In the genomic region with DNA sequence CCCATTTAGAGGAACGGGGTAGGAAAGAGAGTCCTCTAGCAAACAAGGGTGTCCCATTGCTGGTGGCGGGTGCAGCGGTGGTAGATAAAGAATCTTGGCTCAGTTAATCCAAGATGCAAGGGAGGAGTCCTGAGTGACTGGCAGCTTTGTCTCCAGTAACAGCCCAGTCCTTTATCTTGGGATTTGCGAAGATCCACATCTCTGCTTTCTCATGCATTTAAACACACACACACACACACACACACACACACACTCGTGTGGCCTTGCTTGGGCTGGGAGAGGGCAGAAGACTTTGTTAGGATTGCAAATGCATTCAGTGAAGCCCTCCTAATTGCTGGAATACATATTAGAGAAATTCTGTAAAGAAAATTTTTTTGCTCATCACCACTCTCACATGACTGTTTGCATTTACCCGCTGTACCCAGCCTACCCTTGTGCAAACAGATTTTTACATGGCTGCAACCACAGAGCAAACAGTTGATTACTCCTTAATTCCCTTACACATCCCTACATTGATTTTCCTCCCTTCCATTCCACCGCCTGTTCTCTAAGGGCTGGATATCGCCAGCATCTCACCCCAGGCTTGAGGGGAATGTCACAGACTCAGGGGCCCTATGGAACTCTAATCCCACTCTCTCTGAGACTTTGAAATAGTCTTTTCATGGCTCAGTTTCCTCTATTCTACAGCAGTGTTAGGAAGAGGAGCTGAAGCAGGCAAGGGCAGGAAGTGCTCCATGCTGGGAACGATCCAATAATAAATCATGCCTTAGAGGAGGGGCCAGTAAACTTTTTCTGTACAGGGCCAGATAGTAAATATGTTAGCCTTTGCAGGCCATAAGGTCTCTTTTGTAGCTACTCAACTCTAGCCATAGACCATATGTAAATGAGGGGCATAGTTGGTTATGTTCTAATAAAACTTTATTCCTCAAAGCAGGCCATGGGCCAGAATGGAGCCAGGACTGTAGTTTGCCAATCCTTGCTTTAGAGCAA, we compare ENCODE assay signal across 1 cellular context.
TF ChIP-seq lines count a peak whose summit lies in the region.

No MANE protein-coding gene starts in this region.

TF ChIP-seq in HEK293, 187 proteins besides CTCF, POLR2A, EP300 and RAD21 (continued from another document and continues in another):
- TF ChIP-seq ZNF214 (tag by site-specific recombination; IDR thresholded peaks at IDR 0.05; ENCODE audit: borderline replicate concordance) (no peak), ZNF561 (tag by site-specific recombination; IDR thresholded peaks at IDR 0.05; ENCODE audit: borderline replicate concordance) (no peak), EGR2 (tag by site-specific recombination; IDR thresholded peaks at IDR 0.05; ENCODE audit: low read depth) (no peak), ZNF211 (tag by site-specific recombination; IDR thresholded peaks at IDR 0.05; ENCODE audit: low read depth) (no peak), ZSCAN23 (tag by site-specific recombination; IDR thresholded peaks at IDR 0.05) (no peak), ZNF138 (tag by site-specific recombination; IDR thresholded peaks at IDR 0.05; ENCODE audit: borderline replicate concordance) (no peak), ZNF571 (tag by site-specific recombination; IDR thresholded peaks at IDR 0.05) (no peak), ZNF19 (tag by site-specific recombination; IDR thresholded peaks at IDR 0.05; ENCODE audit: low read depth) (no peak), ZNF24 (tag by site-specific recombination; IDR thresholded peaks at IDR 0.05) (no peak), SETDB1 (IDR thresholded peaks at IDR 0.05; ENCODE audit: insufficient read length, low read length) (no peak), RBAK (tag by site-specific recombination; IDR thresholded peaks at IDR 0.05) (no peak), HOXD13 (CRISPR knock-in tag; IDR thresholded peaks at IDR 0.05; ENCODE audit: borderline replicate concordance) (no peak), ZNF169 (tag by site-specific recombination; IDR thresholded peaks at IDR 0.05) (no peak), SALL2 (tag by site-specific recombination; IDR thresholded peaks at IDR 0.05; ENCODE audit: borderline replicate concordance) (no peak), ZFP69B (tag by site-specific recombination; IDR thresholded peaks at IDR 0.05) (no peak), ZNF776 (tag by site-specific recombination; IDR thresholded peaks at IDR 0.05; ENCODE audit: borderline replicate concordance) (no peak), MZF1 (tag by site-specific recombination; IDR thresholded peaks at IDR 0.05; ENCODE audit: borderline replicate concordance) (no peak), ZNF341 (tag by site-specific recombination; IDR thresholded peaks at IDR 0.05; ENCODE audit: low read depth) (no peak), ZNF157 (tag by site-specific recombination; IDR thresholded peaks at IDR 0.05) (no peak), ZNF324 (tag by site-specific recombination; IDR thresholded peaks at IDR 0.05) (no peak), ZNF302 (tag by site-specific recombination; IDR thresholded peaks at IDR 0.05; ENCODE audit: low read depth) (no peak), ZNF707 (tag by site-specific recombination; IDR thresholded peaks at IDR 0.05) (no peak), ZNF140 (tag by site-specific recombination; IDR thresholded peaks at IDR 0.05) (no peak), ZNF530 (tag by site-specific recombination; IDR thresholded peaks at IDR 0.05; ENCODE audit: low read depth) (no peak), ZNF677 (tag by site-specific recombination; IDR thresholded peaks at IDR 0.05) (no peak)
- TF ChIP-seq, protein P1, sequence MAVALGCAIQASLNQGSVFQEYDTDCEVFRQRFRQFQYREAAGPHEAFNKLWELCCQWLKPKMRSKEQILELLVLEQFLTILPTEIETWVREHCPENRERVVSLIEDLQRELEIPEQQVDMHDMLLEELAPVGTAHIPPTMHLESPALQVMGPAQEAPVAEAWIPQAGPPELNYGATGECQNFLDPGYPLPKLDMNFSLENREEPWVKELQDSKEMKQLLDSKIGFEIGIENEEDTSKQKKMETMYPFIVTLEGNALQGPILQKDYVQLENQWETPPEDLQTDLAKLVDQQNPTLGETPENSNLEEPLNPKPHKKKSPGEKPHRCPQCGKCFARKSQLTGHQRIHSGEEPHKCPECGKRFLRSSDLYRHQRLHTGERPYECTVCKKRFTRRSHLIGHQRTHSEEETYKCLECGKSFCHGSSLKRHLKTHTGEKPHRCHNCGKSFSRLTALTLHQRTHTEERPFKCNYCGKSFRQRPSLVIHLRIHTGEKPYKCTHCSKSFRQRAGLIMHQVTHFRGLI (tag by site-specific recombination; IDR thresholded peaks at IDR 0.05): no peak
- TF ChIP-seq, protein P2, sequence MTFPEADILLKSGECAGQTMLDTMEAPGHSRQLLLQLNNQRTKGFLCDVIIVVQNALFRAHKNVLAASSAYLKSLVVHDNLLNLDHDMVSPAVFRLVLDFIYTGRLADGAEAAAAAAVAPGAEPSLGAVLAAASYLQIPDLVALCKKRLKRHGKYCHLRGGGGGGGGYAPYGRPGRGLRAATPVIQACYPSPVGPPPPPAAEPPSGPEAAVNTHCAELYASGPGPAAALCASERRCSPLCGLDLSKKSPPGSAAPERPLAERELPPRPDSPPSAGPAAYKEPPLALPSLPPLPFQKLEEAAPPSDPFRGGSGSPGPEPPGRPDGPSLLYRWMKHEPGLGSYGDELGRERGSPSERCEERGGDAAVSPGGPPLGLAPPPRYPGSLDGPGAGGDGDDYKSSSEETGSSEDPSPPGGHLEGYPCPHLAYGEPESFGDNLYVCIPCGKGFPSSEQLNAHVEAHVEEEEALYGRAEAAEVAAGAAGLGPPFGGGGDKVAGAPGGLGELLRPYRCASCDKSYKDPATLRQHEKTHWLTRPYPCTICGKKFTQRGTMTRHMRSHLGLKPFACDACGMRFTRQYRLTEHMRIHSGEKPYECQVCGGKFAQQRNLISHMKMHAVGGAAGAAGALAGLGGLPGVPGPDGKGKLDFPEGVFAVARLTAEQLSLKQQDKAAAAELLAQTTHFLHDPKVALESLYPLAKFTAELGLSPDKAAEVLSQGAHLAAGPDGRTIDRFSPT (tag by site-specific recombination; IDR thresholded peaks at IDR 0.05): no peak
- TF ChIP-seq, protein P3, sequence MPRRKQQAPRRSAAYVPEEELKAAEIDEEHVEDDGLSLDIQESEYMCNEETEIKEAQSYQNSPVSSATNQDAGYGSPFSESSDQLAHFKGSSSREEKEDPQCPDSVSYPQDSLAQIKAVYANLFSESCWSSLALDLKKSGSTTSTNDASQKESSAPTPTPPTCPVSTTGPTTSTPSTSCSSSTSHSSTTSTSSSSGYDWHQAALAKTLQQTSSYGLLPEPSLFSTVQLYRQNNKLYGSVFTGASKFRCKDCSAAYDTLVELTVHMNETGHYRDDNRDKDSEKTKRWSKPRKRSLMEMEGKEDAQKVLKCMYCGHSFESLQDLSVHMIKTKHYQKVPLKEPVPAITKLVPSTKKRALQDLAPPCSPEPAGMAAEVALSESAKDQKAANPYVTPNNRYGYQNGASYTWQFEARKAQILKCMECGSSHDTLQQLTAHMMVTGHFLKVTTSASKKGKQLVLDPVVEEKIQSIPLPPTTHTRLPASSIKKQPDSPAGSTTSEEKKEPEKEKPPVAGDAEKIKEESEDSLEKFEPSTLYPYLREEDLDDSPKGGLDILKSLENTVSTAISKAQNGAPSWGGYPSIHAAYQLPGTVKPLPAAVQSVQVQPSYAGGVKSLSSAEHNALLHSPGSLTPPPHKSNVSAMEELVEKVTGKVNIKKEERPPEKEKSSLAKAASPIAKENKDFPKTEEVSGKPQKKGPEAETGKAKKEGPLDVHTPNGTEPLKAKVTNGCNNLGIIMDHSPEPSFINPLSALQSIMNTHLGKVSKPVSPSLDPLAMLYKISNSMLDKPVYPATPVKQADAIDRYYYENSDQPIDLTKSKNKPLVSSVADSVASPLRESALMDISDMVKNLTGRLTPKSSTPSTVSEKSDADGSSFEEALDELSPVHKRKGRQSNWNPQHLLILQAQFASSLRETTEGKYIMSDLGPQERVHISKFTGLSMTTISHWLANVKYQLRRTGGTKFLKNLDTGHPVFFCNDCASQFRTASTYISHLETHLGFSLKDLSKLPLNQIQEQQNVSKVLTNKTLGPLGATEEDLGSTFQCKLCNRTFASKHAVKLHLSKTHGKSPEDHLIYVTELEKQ (tag by site-specific recombination; IDR thresholded peaks at IDR 0.05; ENCODE audit: borderline replicate concordance): no peak
- TF ChIP-seq, protein P4, sequence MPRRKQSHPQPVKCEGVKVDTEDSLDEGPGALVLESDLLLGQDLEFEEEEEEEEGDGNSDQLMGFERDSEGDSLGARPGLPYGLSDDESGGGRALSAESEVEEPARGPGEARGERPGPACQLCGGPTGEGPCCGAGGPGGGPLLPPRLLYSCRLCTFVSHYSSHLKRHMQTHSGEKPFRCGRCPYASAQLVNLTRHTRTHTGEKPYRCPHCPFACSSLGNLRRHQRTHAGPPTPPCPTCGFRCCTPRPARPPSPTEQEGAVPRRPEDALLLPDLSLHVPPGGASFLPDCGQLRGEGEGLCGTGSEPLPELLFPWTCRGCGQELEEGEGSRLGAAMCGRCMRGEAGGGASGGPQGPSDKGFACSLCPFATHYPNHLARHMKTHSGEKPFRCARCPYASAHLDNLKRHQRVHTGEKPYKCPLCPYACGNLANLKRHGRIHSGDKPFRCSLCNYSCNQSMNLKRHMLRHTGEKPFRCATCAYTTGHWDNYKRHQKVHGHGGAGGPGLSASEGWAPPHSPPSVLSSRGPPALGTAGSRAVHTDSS (tag by site-specific recombination; IDR thresholded peaks at IDR 0.05): no peak
- TF ChIP-seq, protein P5, sequence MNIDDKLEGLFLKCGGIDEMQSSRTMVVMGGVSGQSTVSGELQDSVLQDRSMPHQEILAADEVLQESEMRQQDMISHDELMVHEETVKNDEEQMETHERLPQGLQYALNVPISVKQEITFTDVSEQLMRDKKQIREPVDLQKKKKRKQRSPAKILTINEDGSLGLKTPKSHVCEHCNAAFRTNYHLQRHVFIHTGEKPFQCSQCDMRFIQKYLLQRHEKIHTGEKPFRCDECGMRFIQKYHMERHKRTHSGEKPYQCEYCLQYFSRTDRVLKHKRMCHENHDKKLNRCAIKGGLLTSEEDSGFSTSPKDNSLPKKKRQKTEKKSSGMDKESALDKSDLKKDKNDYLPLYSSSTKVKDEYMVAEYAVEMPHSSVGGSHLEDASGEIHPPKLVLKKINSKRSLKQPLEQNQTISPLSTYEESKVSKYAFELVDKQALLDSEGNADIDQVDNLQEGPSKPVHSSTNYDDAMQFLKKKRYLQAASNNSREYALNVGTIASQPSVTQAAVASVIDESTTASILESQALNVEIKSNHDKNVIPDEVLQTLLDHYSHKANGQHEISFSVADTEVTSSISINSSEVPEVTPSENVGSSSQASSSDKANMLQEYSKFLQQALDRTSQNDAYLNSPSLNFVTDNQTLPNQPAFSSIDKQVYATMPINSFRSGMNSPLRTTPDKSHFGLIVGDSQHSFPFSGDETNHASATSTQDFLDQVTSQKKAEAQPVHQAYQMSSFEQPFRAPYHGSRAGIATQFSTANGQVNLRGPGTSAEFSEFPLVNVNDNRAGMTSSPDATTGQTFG (tag by site-specific recombination; IDR thresholded peaks at IDR 0.05; ENCODE audit: borderline replicate concordance): no peak
- TF ChIP-seq, protein P6, sequence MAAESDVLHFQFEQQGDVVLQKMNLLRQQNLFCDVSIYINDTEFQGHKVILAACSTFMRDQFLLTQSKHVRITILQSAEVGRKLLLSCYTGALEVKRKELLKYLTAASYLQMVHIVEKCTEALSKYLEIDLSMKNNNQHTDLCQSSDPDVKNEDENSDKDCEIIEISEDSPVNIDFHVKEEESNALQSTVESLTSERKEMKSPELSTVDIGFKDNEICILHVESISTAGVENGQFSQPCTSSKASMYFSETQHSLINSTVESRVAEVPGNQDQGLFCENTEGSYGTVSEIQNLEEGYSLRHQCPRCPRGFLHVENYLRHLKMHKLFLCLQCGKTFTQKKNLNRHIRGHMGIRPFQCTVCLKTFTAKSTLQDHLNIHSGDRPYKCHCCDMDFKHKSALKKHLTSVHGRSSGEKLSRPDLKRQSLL (tag by site-specific recombination; IDR thresholded peaks at IDR 0.05): no peak
- TF ChIP-seq, protein P7, sequence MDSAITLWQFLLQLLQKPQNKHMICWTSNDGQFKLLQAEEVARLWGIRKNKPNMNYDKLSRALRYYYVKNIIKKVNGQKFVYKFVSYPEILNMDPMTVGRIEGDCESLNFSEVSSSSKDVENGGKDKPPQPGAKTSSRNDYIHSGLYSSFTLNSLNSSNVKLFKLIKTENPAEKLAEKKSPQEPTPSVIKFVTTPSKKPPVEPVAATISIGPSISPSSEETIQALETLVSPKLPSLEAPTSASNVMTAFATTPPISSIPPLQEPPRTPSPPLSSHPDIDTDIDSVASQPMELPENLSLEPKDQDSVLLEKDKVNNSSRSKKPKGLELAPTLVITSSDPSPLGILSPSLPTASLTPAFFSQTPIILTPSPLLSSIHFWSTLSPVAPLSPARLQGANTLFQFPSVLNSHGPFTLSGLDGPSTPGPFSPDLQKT (IDR thresholded peaks at IDR 0.05; ENCODE audit: borderline replicate concordance, low read depth, low read length): no peak
- TF ChIP-seq, protein P8, sequence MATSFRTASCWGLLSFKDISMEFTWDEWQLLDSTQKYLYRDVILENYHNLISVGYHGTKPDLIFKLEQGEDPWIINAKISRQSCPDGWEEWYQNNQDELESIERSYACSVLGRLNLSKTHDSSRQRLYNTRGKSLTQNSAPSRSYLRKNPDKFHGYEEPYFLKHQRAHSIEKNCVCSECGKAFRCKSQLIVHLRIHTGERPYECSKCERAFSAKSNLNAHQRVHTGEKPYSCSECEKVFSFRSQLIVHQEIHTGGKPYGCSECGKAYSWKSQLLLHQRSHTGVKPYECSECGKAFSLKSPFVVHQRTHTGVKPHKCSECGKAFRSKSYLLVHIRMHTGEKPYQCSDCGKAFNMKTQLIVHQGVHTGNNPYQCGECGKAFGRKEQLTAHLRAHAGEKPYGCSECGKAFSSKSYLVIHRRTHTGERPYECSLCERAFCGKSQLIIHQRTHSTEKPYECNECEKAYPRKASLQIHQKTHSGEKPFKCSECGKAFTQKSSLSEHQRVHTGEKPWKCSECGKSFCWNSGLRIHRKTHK (tag by site-specific recombination; IDR thresholded peaks at IDR 0.05): no peak
